ENCODE assay signal across 9 cellular contexts in genomic region chr6:137811121-137811911, GRCh38. TPM values are rescaled to one million over a fixed set of nuclear protein-coding genes. Genes with fewer than 3 reads are reported as not detected.
DNase-seq lines count a peak whose midpoint lies in the region; ATAC-seq and TF ChIP-seq lines count a peak whose summit lies in the region.
"Had no signal": no experiment of that assay in that cellular context is flagged by ENCODE, and none has a peak within 500 bp of the region (broad histone marks: within the 10 kb centered on the region; RNA-seq: fewer than 3 reads in every experiment).

No MANE protein-coding gene starts in this region.

- peak overlapping the region in 1 of 2 donors; percentile 54 for H3K27ac ChIP-seq in testis
- H3K27ac ChIP-seq: ovary had no signal

- H3K4me3 ChIP-seq in epithelial cell of esophagus (ENCODE audit: low read length) (no peak overlapping the region), neuron (ENCODE audit: low read length) (no peak overlapping the region), testis (no peak overlapping the region)
- H3K4me3 ChIP-seq: ovary had no signal

- H3K4me1 ChIP-seq in neuron (ENCODE audit: insufficient read depth, low read length), result peaks cover 5% of the 10 kb centered on the region
- peaks cover 4% of the 10 kb centered on the region for H3K4me1 ChIP-seq in testis

- no peaks in the 10 kb centered on the region for H3K9me3 ChIP-seq in neuron (ENCODE audit: low read length)
- no peaks in the 10 kb centered on the region for H3K9me3 ChIP-seq in testis
- H3K9me3 ChIP-seq: ovary had no signal

- no peak for TF ChIP-seq POLR2A in testis (IDR thresholded peaks at IDR 0.05)

- H3K27me3 ChIP-seq in neuron (ENCODE audit: insufficient read depth, low read length) (no peaks in the 10 kb centered on the region), testis (no peaks in the 10 kb centered on the region)
- H3K27me3 ChIP-seq: ovary had no signal

- H3K36me3 ChIP-seq in neuron (ENCODE audit: insufficient read depth, low read length) (no peaks in the 10 kb centered on the region), testis (ENCODE audit: low read depth, missing control alignments) (no peaks in the 10 kb centered on the region)
- H3K36me3 ChIP-seq: ovary had no signal

- 41 to 56% methylated on average over 13 of the region's 13 CpGs for WGBS in testis, 2 donors

- intact Hi-C loops in testis (cut with DNase I; ENCODE audit: low total_unique reads), result no loop called here

- TF ChIP-seq CTCF in epithelial cell of esophagus (IDR thresholded peaks at IDR 0.05; ENCODE audit: insufficient read depth, low read depth, low read length, missing control alignments) (no peak), testis (IDR thresholded peaks at IDR 0.05) (no peak)

- DNase-seq in NCI-H748 (lab: John Stamatoyannopoulos, UW; ENCODE audit: unreplicated experiment), result peak; percentile 66
- peak; percentile 63 to 78 for DNase-seq in activated CD8-positive, alpha-beta memory T cell treated with anti-CD3 and anti-CD28 coated beads for 4 hours (ENCODE audit: low read depth in 2 of 2)
- peak; percentile 98 for DNase-seq in epithelial cell of esophagus (ENCODE audit: low read depth)
- peak; percentile 86 for DNase-seq in testis
- no peak for DNase-seq in GOT3 (lab: John Stamatoyannopoulos, UW)

- ATAC-seq in GM18519 (IDR thresholded peaks at IDR 0.05; ENCODE audit: low FRiP score, unreplicated experiment) (peak; percentile 94), HG02759 (IDR thresholded peaks at IDR 0.05; ENCODE audit: unreplicated experiment) (peak; percentile 97)

- peak overlapping the region; percentile 0 for H2AFZ ChIP-seq in neuron (ENCODE audit: low read depth, low read length)

RNA-seq across cellular contexts. Expression of gene TNFAIP3, which starts 55.7 kb away (rescaled TPM):
- total RNA-seq in testis, result 10 to 100 TPM; 12.6 to 15.2 TPM
- 25.1 TPM for polyA plus RNA-seq in testis (ENCODE audit: insufficient read depth, low read depth, low replicate concordance)
